Comparison of ENCODE assay signal across 1 cellular context in the genomic region with DNA sequence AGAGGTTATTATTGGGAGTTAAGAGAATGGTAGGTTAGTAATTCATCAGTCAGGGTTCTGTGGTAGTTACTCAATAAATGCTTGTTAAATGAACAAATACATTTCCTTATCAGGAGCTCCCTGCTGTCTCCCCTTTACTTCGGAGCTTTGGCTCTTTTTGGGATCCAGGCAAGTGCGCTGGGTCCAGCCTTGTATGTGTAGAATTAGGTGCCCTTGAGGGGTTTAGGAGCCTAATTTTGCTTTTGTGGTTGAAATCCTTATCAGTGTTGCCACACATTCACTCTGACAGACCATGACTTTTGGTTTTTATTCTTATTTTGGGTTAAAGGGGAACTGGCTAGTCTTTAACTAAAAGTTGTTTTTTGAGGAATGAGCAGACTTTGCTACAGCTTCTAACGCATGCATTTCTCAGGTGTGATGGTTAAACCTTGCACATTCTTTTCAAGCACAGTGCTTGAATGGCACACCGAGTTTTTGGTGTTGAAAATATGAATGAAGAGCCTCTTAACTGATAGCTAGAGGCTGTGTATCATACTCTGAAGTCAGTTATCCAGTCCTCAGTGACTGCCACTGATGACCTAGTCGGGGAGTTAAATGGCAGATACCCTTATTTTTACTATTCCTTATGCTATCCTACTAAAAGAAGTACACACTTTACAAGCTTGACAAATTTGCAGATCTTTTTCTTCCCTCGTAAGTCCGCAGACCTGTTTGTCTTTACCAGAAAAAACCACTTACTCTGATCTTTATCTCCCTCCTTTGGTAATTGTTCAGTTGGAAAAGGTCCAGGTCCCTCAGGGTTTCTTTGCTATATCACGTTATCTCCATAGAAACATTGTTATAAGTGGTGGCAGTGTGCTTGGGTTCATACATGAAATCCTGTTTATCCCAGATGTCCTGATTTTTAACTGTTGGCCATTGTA.
TF ChIP-seq lines count a peak whose summit lies in the region.

No MANE protein-coding gene starts in this region.

TF ChIP-seq in WTC11, 78 proteins besides CTCF, POLR2A, EP300 and RAD21:
- TF ChIP-seq, protein P1, sequence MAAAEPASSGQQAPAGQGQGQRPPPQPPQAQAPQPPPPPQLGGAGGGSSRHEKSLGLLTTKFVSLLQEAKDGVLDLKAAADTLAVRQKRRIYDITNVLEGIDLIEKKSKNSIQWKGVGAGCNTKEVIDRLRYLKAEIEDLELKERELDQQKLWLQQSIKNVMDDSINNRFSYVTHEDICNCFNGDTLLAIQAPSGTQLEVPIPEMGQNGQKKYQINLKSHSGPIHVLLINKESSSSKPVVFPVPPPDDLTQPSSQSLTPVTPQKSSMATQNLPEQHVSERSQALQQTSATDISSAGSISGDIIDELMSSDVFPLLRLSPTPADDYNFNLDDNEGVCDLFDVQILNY (CRISPR knock-in tag; IDR thresholded peaks at IDR 0.05) = no peak
- TF ChIP-seq, protein P2, sequence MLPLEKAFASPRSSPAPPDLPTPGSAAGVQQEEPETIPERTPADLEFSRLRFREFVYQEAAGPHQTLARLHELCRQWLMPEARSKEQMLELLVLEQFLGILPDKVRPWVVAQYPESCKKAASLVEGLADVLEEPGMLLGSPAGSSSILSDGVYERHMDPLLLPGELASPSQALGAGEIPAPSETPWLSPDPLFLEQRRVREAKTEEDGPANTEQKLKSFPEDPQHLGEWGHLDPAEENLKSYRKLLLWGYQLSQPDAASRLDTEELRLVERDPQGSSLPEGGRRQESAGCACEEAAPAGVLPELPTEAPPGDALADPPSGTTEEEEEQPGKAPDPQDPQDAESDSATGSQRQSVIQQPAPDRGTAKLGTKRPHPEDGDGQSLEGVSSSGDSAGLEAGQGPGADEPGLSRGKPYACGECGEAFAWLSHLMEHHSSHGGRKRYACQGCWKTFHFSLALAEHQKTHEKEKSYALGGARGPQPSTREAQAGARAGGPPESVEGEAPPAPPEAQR (CRISPR knock-in tag; IDR thresholded peaks at IDR 0.05) = no peak
- TF ChIP-seq TEAD1 (CRISPR knock-in tag; IDR thresholded peaks at IDR 0.05) (no peak), OVOL2 (CRISPR knock-in tag; IDR thresholded peaks at IDR 0.05; ENCODE audit: borderline replicate concordance) (no peak), ESRRA (CRISPR knock-in tag; IDR thresholded peaks at IDR 0.05; ENCODE audit: borderline replicate concordance) (no peak), PRRX2 (CRISPR knock-in tag; IDR thresholded peaks at IDR 0.05) (no peak), SOX15 (CRISPR knock-in tag; IDR thresholded peaks at IDR 0.05) (no peak), GTF2I (CRISPR knock-in tag; conservative IDR thresholded peaks at IDR 0.05) (no peak), EMX1 (CRISPR knock-in tag; IDR thresholded peaks at IDR 0.05) (no peak), GRHL2 (CRISPR knock-in tag; IDR thresholded peaks at IDR 0.05; ENCODE audit: insufficient replicate concordance, severe bottlenecking) (no peak), ZNF263 (CRISPR knock-in tag; IDR thresholded peaks at IDR 0.05; ENCODE audit: low read depth) (no peak), GABPB1 (CRISPR knock-in tag; IDR thresholded peaks at IDR 0.05) (no peak), NR1H2 (CRISPR knock-in tag; IDR thresholded peaks at IDR 0.05) (no peak)
- TF ChIP-seq, protein P3, sequence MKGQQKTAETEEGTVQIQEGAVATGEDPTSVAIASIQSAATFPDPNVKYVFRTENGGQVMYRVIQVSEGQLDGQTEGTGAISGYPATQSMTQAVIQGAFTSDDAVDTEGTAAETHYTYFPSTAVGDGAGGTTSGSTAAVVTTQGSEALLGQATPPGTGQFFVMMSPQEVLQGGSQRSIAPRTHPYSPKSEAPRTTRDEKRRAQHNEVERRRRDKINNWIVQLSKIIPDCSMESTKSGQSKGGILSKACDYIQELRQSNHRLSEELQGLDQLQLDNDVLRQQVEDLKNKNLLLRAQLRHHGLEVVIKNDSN (CRISPR knock-in tag; IDR thresholded peaks at IDR 0.05) = no peak
- TF ChIP-seq, protein P4, sequence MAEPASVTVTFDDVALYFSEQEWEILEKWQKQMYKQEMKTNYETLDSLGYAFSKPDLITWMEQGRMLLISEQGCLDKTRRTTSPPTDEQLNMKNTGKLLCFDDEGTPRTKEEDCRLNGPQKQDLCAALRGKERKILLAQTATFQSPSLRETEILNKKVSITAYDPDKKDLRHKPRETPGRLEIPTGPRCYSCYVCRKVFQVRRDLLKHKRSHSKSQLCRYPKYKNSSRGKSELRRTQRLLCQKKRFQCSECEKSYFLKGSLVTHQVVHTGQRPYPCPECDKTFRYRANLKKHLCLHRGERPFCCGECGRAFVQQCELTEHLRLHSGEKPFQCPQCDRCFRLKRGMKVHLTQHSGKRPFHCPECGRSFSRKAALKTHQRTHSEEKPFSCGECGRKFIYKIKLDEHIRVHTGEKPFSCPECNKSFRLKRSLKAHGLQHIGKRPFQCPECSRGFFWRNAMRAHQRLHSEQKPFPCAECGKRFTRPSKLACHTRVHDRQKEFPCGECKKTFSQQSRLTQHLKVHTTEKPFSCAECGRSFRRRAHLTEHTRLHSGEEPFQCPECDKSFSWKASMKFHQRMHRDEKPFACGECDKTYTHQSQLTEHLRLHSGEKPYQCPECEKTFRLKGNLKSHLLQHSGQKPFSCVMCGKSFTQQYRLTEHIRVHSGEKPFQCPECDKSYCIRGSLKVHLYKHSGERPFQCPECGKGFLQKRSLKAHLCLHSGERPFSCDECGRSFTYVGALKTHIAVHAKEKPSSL (CRISPR knock-in tag; conservative IDR thresholded peaks at IDR 0.05) = no peak
